In the genomic region with DNA sequence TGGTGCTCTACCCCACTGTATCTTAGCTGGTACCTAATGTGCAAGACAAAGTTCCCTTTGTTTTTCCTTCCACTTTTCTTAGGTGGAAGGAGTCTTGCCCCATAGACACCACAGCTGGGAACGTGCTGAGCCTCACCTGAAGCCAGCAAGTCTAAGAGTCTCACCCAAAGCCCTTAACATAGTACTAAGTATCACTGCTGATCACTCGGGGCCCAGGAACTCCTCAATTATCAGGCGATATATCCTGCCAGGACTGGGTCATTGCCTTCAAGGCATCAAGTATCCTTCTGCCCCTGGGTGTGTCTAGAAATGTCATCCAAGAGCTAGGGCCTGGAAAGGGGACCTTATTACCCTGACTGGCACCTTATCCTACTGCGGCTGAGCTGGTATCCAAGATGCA, we compare ENCODE assay signal across 33 cellular contexts.
DNase-seq lines count a peak whose midpoint lies in the region; ATAC-seq and TF ChIP-seq lines count a peak whose summit lies in the region.
"Had no signal": no experiment of that assay in that cellular context is flagged by ENCODE, and none has a peak within 500 bp of the region (broad histone marks: within the 10 kb centered on the region; RNA-seq: fewer than 3 reads in every experiment).

No MANE protein-coding gene starts in this region.

- peaks cover 3% of the 10 kb centered on the region for H3K9me3 Mint-ChIP-seq in stimulated activated memory B cell treated with anti-CD40 and anti-IgM and Interleukin-4, amounts not matched to agents 10 μg/mL and 1 μg/mL and 100 μg/mL, for 72 hours

- no peak for TF ChIP-seq CTCF in sigmoid colon (IDR thresholded peaks at IDR 0.05)

- H3K27ac ChIP-seq in sigmoid colon (no peak overlapping the region), aorta (ENCODE audit: low read depth in 1 of 2, low read length in 2 of 2) (no peak overlapping the region)
- H3K27ac ChIP-seq: 22Rv1; A549; BLaER1; BLaER1 treated with 17β-estradiol and CSF1 and Interleukin-3, amounts not matched to agents 10 nM and 100 nM; C4-2B had no signal

- no peak overlapping the region for H3K4me3 Mint-ChIP-seq in stimulated activated memory B cell treated with anti-CD40 and anti-IgM and Interleukin-4, amounts not matched to agents 10 μg/mL and 1 μg/mL and 100 μg/mL, for 72 hours
- H3K4me3 Mint-ChIP-seq: B cell; CD14-positive monocyte; CD4-positive, alpha-beta memory T cell; CD4-positive, alpha-beta T cell; CD4-positive, CD25-positive, alpha-beta regulatory T cell; CD8-positive, alpha-beta memory T cell; CD8-positive, alpha-beta T cell had no signal

- no peak for TF ChIP-seq EP300 in sigmoid colon (IDR thresholded peaks at IDR 0.05)

- H3K27ac Mint-ChIP-seq in stimulated activated memory B cell treated with anti-CD40 and anti-IgM and Interleukin-4, amounts not matched to agents 10 μg/mL and 1 μg/mL and 100 μg/mL, for 72 hours: no peak overlapping the region
- H3K27ac Mint-ChIP-seq: B cell; CD14-positive monocyte; CD4-positive, alpha-beta memory T cell; CD4-positive, alpha-beta T cell; CD4-positive, CD25-positive, alpha-beta regulatory T cell; CD8-positive, alpha-beta memory T cell; CD8-positive, alpha-beta T cell had no signal

- H3K4me1 Mint-ChIP-seq in stimulated activated memory B cell treated with anti-CD40 and anti-IgM and Interleukin-4, amounts not matched to agents 10 μg/mL and 1 μg/mL and 100 μg/mL, for 72 hours: no peaks in the 10 kb centered on the region
- H3K4me1 Mint-ChIP-seq: B cell; CD14-positive monocyte; CD4-positive, alpha-beta memory T cell; CD4-positive, CD25-positive, alpha-beta regulatory T cell; CD8-positive, alpha-beta memory T cell had no signal

- H3K4me3 ChIP-seq in sigmoid colon (no peak overlapping the region), aorta (ENCODE audit: low read length in 2 of 2) (no peak overlapping the region)
- H3K4me3 ChIP-seq: A549; BLaER1; BLaER1 treated with 17β-estradiol and CSF1 and Interleukin-3, amounts not matched to agents 10 nM and 100 nM had no signal

- WGBS in sigmoid colon, 2 donors: 70 to 80% methylated on average over 4 of the region's 4 CpGs
- WGBS in aorta, 2 donors: 80 to 89% methylated on average over 4 of the region's 4 CpGs

- H3K27me3 ChIP-seq in sigmoid colon: no peaks in the 10 kb centered on the region
- no peaks in the 10 kb centered on the region for H3K27me3 ChIP-seq in aorta (ENCODE audit: control insufficient read depth in 1 of 2, insufficient read depth in 2 of 2, low read length in 1 of 2)
- H3K27me3 ChIP-seq: BE2C; BLaER1; BLaER1 treated with 17β-estradiol and CSF1 and Interleukin-3, amounts not matched to agents 10 nM and 100 nM had no signal

- no peaks in the 10 kb centered on the region for H3K27me3 Mint-ChIP-seq in stimulated activated memory B cell treated with anti-CD40 and anti-IgM and Interleukin-4, amounts not matched to agents 10 μg/mL and 1 μg/mL and 100 μg/mL, for 72 hours
- H3K27me3 Mint-ChIP-seq: B cell; CD4-positive, alpha-beta memory T cell; CD4-positive, alpha-beta T cell; CD4-positive, CD25-positive, alpha-beta regulatory T cell; CD8-positive, alpha-beta memory T cell had no signal

- H3K4me1 ChIP-seq in sigmoid colon: no peaks in the 10 kb centered on the region
- no peaks in the 10 kb centered on the region for H3K4me1 ChIP-seq in aorta (ENCODE audit: control insufficient read depth in 1 of 2, insufficient read depth in 2 of 2, low read length in 2 of 2)
- H3K4me1 ChIP-seq: A549; BE2C; BLaER1; BLaER1 treated with 17β-estradiol and CSF1 and Interleukin-3, amounts not matched to agents 10 nM and 100 nM; Caco-2 had no signal

- no peak for TF ChIP-seq POLR2A in sigmoid colon (IDR thresholded peaks at IDR 0.05)

- ATAC-seq in stimulated activated memory B cell treated with anti-CD40 and anti-IgM and Interleukin-4, amounts not matched to agents 10 μg/mL and 1 μg/mL and 100 μg/mL, for 72 hours: peak; percentile 12
- peak; percentile 59 for ATAC-seq in aorta (ENCODE audit: low FRiP score)
- ATAC-seq in GM18520 (IDR thresholded peaks at IDR 0.05; ENCODE audit: unreplicated experiment): no peak
- no peak for ATAC-seq in left ventricle myocardium superior
- ATAC-seq: A549; CD8-positive, alpha-beta T cell had no signal

- H3K36me3 Mint-ChIP-seq in stimulated activated memory B cell treated with anti-CD40 and anti-IgM and Interleukin-4, amounts not matched to agents 10 μg/mL and 1 μg/mL and 100 μg/mL, for 72 hours: no peaks in the 10 kb centered on the region
- H3K36me3 Mint-ChIP-seq: CD14-positive monocyte; CD4-positive, alpha-beta memory T cell; CD4-positive, CD25-positive, alpha-beta regulatory T cell; CD8-positive, alpha-beta memory T cell; CD8-positive, alpha-beta T cell had no signal

- H3K36me3 ChIP-seq in sigmoid colon: no peaks in the 10 kb centered on the region
- H3K36me3 ChIP-seq in aorta (ENCODE audit: control insufficient read depth in 1 of 2, insufficient read depth in 2 of 2, low read length in 1 of 2): no peaks in the 10 kb centered on the region
- H3K36me3 ChIP-seq: BE2C; BLaER1; BLaER1 treated with 17β-estradiol and CSF1 and Interleukin-3, amounts not matched to agents 10 nM and 100 nM had no signal

- H3K9me3 ChIP-seq in sigmoid colon: peaks cover 0 to 4% (median 0%) of the 10 kb centered on the region in 4 donors
- no peaks in the 10 kb centered on the region for H3K9me3 ChIP-seq in aorta (ENCODE audit: control insufficient read depth, low read length)
- H3K9me3 ChIP-seq: A549; BE2C; BLaER1; BLaER1 treated with 17β-estradiol and CSF1 and Interleukin-3, amounts not matched to agents 10 nM and 100 nM; Caco-2 had no signal

- peak; percentile 53 for DNase-seq in sigmoid colon
- DNase-seq in aorta: no peak
- no peak for DNase-seq in stimulated activated CD4-positive, alpha-beta T cell treated with anti-CD3 and anti-CD28 coated beads, Interleukin-2, amount 100 ng/mL, for 48 hours
- no peak for DNase-seq in left ventricle myocardium superior
- DNase-seq: 8988T; ACHN; AML-193; BE2C; C1 segment of cervical spinal cord; Caco-2; Calu3; CD4-positive, alpha-beta memory T cell; CD4-positive, alpha-beta T cell; CD4-positive, CD25-positive, alpha-beta regulatory T cell; CD8-positive, alpha-beta memory T cell; CD8-positive, alpha-beta T cell; COR-L47; DMS 273 treated with DMSO at 0.1 percent for 48 hours; DMS153; DMS53; DMS79; DMS79 treated with DMSO at 0.1 percent for 48 hours; DND-41; EL had no signal

- intact Hi-C loops in sigmoid colon (cut with DNase I) (no loop called here), aorta (cut with DNase I) (no loop called here), left ventricle myocardium superior (cut with micrococcal nuclease) (no loop called here)

Comparison
In these comparisons a context has a peak if more than half of its experiments do, and no peak if none do; other contexts are left out.
1. ATAC-seq: peak in stimulated activated memory B cell treated with anti-CD40 and anti-IgM and Interleukin-4, amounts not matched to agents 10 μg/mL and 1 μg/mL and 100 μg/mL, for 72 hours (single experiment) and aorta (single experiment); none in GM18520 (single experiment) and left ventricle myocardium superior (single experiment).